In genomic region chr1:196459383-196459782, GRCh38 we compare ENCODE assay signal across 25 cellular contexts.
DNase-seq lines count a peak whose midpoint lies in the region; ATAC-seq, FAIRE-seq and TF ChIP-seq lines count a peak whose summit lies in the region.
"Had no signal": no experiment of that assay in that cellular context is flagged by ENCODE, and none has a peak within 500 bp of the region (broad histone marks: within the 10 kb centered on the region; RNA-seq: fewer than 3 reads in every experiment).

No MANE protein-coding gene starts in this region.

- no peak overlapping the region for H4K5ac ChIP-seq in H1 (ENCODE audit: insufficient read length, low read depth, low read length)

- no peak overlapping the region for H3K56ac ChIP-seq in H1 (replicated peaks; ENCODE audit: insufficient read length, low read depth, low read length)

- H3K79me1 ChIP-seq in H1 (ENCODE audit: low read depth, low read length), result no peaks in the 10 kb centered on the region

- H3K27ac ChIP-seq in H1 (ENCODE audit: low read depth, low read length) (no peak overlapping the region), pancreas (no peak overlapping the region), thyroid gland (no peak overlapping the region)
- H3K27ac ChIP-seq: BLaER1, HL-60 had no signal

- no peak overlapping the region for H2BK15ac ChIP-seq in H1 (ENCODE audit: low read length)

- no peak overlapping the region for H3K27ac Mint-ChIP-seq in T-cell
- H3K27ac Mint-ChIP-seq: CD4-positive, alpha-beta T cell; HFFc6 had no signal

- H2BK12ac ChIP-seq in H1 (ENCODE audit: low read depth, low read length), result no peak overlapping the region

- intact Hi-C loops in pancreas (cut with DNase I) (no loop called here), thyroid gland (cut with DNase I) (no loop called here)

- H2BK5ac ChIP-seq in H1 (ENCODE audit: low read depth, low read length), result no peak overlapping the region

- no peak for TF ChIP-seq RAD21 in H1 (IDR thresholded peaks at IDR 0.05 in 1 of 2, conservative IDR thresholded peaks at IDR 0.05 in 1 of 2; ENCODE audit: low read depth in 2 of 2, low read length in 2 of 2)

- H3K9me3 ChIP-seq in H1 (ENCODE audit: insufficient read depth in 2 of 2, low read depth in 1 of 2, low read length in 1 of 2), result no peaks in the 10 kb centered on the region
- no peaks in the 10 kb centered on the region for H3K9me3 ChIP-seq in pancreas
- no peaks in the 10 kb centered on the region for H3K9me3 ChIP-seq in thyroid gland
- H3K9me3 ChIP-seq: BLaER1 had no signal

- H3K23me2 ChIP-seq in H1 (ENCODE audit: low read depth, low read length), result no peaks in the 10 kb centered on the region

- peaks cover 0 to 9% of the 10 kb centered on the region in 2 donors for H3K27me3 Mint-ChIP-seq in T-cell
- H3K27me3 Mint-ChIP-seq: CD4-positive, alpha-beta T cell had no signal

- H3K18ac ChIP-seq in H1 (ENCODE audit: extremely low read depth, low read length), result no peak overlapping the region

- H2AK5ac ChIP-seq in H1 (ENCODE audit: low read depth, low read length), result no peak overlapping the region

- 90% methylated on average over 1 of the region's 1 CpG; no CpG with 5 or more reads in 1 of the 2 experiments for WGBS in H1 (ENCODE audit: extremely low coverage in 1 of 2, insufficient coverage in 1 of 2, insufficient read length in 1 of 2, insufficient replicate concordance in 2 of 2, low coverage in 1 of 2, low lambda C conversion rate in 2 of 2, missing lambda C conversion rate in 1 of 2), 2 experiments
- 91 to 96% methylated on average over 1 of the region's 1 CpG for WGBS in pancreas, 2 donors
- 81 to 89% methylated on average over 1 of the region's 1 CpG for WGBS in thyroid gland, 2 donors

- no peak overlapping the region for H3K4me2 ChIP-seq in H1 (ENCODE audit: insufficient read depth in 1 of 2, low read depth in 2 of 2, low read length in 2 of 2)
- H3K4me2 ChIP-seq: BLaER1 had no signal

- H3K36me3 Mint-ChIP-seq in T-cell, result no peaks in the 10 kb centered on the region

- no peaks in the 10 kb centered on the region for H3K79me2 ChIP-seq in H1 (ENCODE audit: control insufficient read depth in 1 of 2, insufficient read depth in 2 of 2, low read length in 2 of 2)

- DNase-seq in NCI-H226, result peak; percentile 10
- no peak for DNase-seq in H1 (ENCODE audit: low read depth in 1 of 2, low spot score in 2 of 2)
- peak; percentile 49 for DNase-seq in left lobe of liver (ENCODE audit: low spot score)
- peak in 1 of 6 donors; percentile 2 for DNase-seq in pancreas
- no peak for DNase-seq in thyroid gland
- no peak for DNase-seq in activated CD4-positive, alpha-beta T cell treated with anti-CD3 and anti-CD28 coated beads for 1 hour
- DNase-seq in T-cell, result no peak
- DNase-seq: CD4-positive, alpha-beta T cell; COR-L47; DMS 273 treated with DMSO at 0.1 percent for 48 hours; DMS79 treated with DMSO at 0.1 percent for 48 hours; H9; HFFc6; KG1; NCI-H1105; NCI-H146; NCI-H2029; NCI-H2227 treated with DMSO at 0.1 percent for 48 hours; NCI-H524; NCI-H774; NK-92 treated with Interleukin-12 subunit alpha and Interleukin-12 subunit beta, amount 100 ng/mL, for 24 hours had no signal

- H2BK120ac ChIP-seq in H1 (replicated peaks; ENCODE audit: low read depth, low read length), result no peak overlapping the region

- CTCF ChIA-PET in H1 (lab: Charles Lee; ENCODE audit: partially characterized antibody), result no interaction called here
- CTCF ChIA-PET in T-cell (lab: Charles Lee), result interaction anchor here in 1 of 2 donors (0.8 kb wide), 1 partner anchor 13 kb away, joined by 3 read pairs; no protein-coding TSS in a partner anchor

- H3K9ac ChIP-seq in H1 (replicated peaks in 1 of 4; ENCODE audit: extremely low read depth in 1 of 4, low read depth in 3 of 4, low read length in 3 of 4), result no peak overlapping the region
- H3K9ac ChIP-seq: BLaER1 had no signal

- H3K4me1 ChIP-seq in H1 (replicated peaks in 1 of 4; ENCODE audit: control insufficient read depth in 3 of 4, insufficient read depth in 4 of 4, low read length in 3 of 4) (no peaks in the 10 kb centered on the region), pancreas (peaks cover 0 to 8% (median 0%) of the 10 kb centered on the region in 3 donors), thyroid gland (peaks cover 0 to under 1% of the 10 kb centered on the region in 2 donors)
- H3K4me1 ChIP-seq: BLaER1 had no signal

- peak; percentile 84 for ATAC-seq in left lobe of liver
- peak in 3 of 4 donors; percentile 61 to 62 (median 61) for ATAC-seq in pancreas
- no peak for ATAC-seq in T-cell (replicated peaks in 1 of 4)
- ATAC-seq: GM12878, Panc1 had no signal

- FAIRE-seq in H1 (lab: Jason Lieb, UNC) (peak; percentile 60), pancreas (lab: Jason Lieb, UNC) (no peak)
- FAIRE-seq: GM12878 had no signal

- no peak for TF ChIP-seq EP300 in H1 (IDR thresholded peaks at IDR 0.05; ENCODE audit: borderline replicate concordance in 1 of 2, low read depth in 2 of 2, low read length in 2 of 2)

- peaks cover 0 to 6% (median 0%) of the 10 kb centered on the region in 3 donors for H3K9me3 Mint-ChIP-seq in T-cell
- H3K9me3 Mint-ChIP-seq: H9, HFFc6 had no signal

- H3K27me3 ChIP-seq in H1 (replicated peaks in 1 of 4; ENCODE audit: control insufficient read depth in 3 of 4, extremely low read depth in 1 of 4, insufficient read depth in 3 of 4, low read length in 3 of 4), result peaks cover 0 to 1% (median 0%) of the 10 kb centered on the region in 4 experiments; a peak in 1 of 7 replicates
- no peaks in the 10 kb centered on the region for H3K27me3 ChIP-seq in pancreas
- no peaks in the 10 kb centered on the region for H3K27me3 ChIP-seq in thyroid gland
- H3K27me3 ChIP-seq: BLaER1 had no signal

- H3K4me3 ChIP-seq in H1 (ENCODE audit: extremely low read depth in 1 of 4, insufficient read depth in 2 of 4, low read depth in 3 of 4, low read length in 4 of 4) (no peak overlapping the region), pancreas (no peak overlapping the region), thyroid gland (replicated peaks in 1 of 3) (no peak overlapping the region)
- H3K4me3 ChIP-seq: BLaER1, GM12878 had no signal

- no peak for TF ChIP-seq POLR2A in H1 (IDR thresholded peaks at IDR 0.05; ENCODE audit: control extremely low read depth in 1 of 2, low read depth in 2 of 2, low read length in 2 of 2)
- TF ChIP-seq POLR2A in thyroid gland (IDR thresholded peaks at IDR 0.05), result no peak

- no peaks in the 10 kb centered on the region for H3K4me1 Mint-ChIP-seq in T-cell

- H3K23ac ChIP-seq in H1 (ENCODE audit: insufficient read length), result no peak overlapping the region

- H3K4me3 Mint-ChIP-seq in T-cell, result no peak overlapping the region
- H3K4me3 Mint-ChIP-seq: CD4-positive, alpha-beta T cell; H9; HFFc6 had no signal

- H3K4ac ChIP-seq in H1 (replicated peaks; ENCODE audit: insufficient read length, low read depth, low read length), result peak overlapping the region; percentile 19

- H3K36me3 ChIP-seq in H1 (ENCODE audit: control insufficient read depth in 2 of 4, insufficient read depth in 4 of 4, low read length in 3 of 4), result peaks cover 0 to 1% (median 0%) of the 10 kb centered on the region in 4 experiments; a peak in 2 of 8 replicates
- H3K36me3 ChIP-seq in pancreas, result no peaks in the 10 kb centered on the region
- H3K36me3 ChIP-seq in thyroid gland, result no peaks in the 10 kb centered on the region
- H3K36me3 ChIP-seq: BLaER1 had no signal

- H4K8ac ChIP-seq in H1 (ENCODE audit: extremely low read depth, insufficient read depth, low read length), result no peak overlapping the region

- H2AFZ ChIP-seq in H1 (ENCODE audit: low read length), result no peak overlapping the region

- no peaks in the 10 kb centered on the region for H4K20me1 ChIP-seq in H1 (replicated peaks in 1 of 2; ENCODE audit: control insufficient read depth in 1 of 2, insufficient read depth in 2 of 2, low read length in 2 of 2)
- H4K20me1 ChIP-seq: BLaER1 had no signal

- TF ChIP-seq CTCF in H1 (IDR thresholded peaks at IDR 0.05; ENCODE audit: control extremely low read depth in 1 of 3, insufficient read depth in 1 of 3, low read depth in 1 of 3, low read length in 3 of 3) (no peak), pancreas (IDR thresholded peaks at IDR 0.05) (no peak), thyroid gland (IDR thresholded peaks at IDR 0.05) (no peak)

- H3K14ac ChIP-seq in H1 (ENCODE audit: insufficient read length), result no peak overlapping the region

- H2BK20ac ChIP-seq in H1 (ENCODE audit: low read length), result no peak overlapping the region

- POLR2A ChIA-PET in H1 (lab: Charles Lee; ENCODE audit: partially characterized antibody), result no interaction called here
- POLR2A ChIA-PET in T-cell (lab: Charles Lee), result no interaction called here

- H4K91ac ChIP-seq in H1 (replicated peaks; ENCODE audit: insufficient read length, low read length), result no peak overlapping the region

TF ChIP-seq in H1, 55 proteins besides CTCF, POLR2A, EP300 and RAD21:
- TF ChIP-seq POU5F1 (IDR thresholded peaks at IDR 0.05; ENCODE audit: low read depth, low read length) (no peak), YY1 (IDR thresholded peaks at IDR 0.05; ENCODE audit: low read depth, low read length) (no peak), E2F6 (IDR thresholded peaks at IDR 0.05) (no peak), PHF8 (conservative IDR thresholded peaks at IDR 0.05; ENCODE audit: low read depth, low read length) (no peak)

Comparison
In these comparisons a context has a peak if more than half of its experiments do, and no peak if none do; other contexts are left out.
1. DNase-seq: peak in NCI-H226 (single experiment) and left lobe of liver (single experiment); none in H1 (0 of 2), thyroid gland (0 of 2), activated CD4-positive, alpha-beta T cell treated with anti-CD3 and anti-CD28 coated beads for 1 hour (single experiment) and T-cell (0 of 34).
2. ATAC-seq: peak in left lobe of liver (single experiment) and pancreas (3 of 4); none in T-cell (0 of 4).